ENCODE assay signal across 9 cellular contexts in the genomic region with DNA sequence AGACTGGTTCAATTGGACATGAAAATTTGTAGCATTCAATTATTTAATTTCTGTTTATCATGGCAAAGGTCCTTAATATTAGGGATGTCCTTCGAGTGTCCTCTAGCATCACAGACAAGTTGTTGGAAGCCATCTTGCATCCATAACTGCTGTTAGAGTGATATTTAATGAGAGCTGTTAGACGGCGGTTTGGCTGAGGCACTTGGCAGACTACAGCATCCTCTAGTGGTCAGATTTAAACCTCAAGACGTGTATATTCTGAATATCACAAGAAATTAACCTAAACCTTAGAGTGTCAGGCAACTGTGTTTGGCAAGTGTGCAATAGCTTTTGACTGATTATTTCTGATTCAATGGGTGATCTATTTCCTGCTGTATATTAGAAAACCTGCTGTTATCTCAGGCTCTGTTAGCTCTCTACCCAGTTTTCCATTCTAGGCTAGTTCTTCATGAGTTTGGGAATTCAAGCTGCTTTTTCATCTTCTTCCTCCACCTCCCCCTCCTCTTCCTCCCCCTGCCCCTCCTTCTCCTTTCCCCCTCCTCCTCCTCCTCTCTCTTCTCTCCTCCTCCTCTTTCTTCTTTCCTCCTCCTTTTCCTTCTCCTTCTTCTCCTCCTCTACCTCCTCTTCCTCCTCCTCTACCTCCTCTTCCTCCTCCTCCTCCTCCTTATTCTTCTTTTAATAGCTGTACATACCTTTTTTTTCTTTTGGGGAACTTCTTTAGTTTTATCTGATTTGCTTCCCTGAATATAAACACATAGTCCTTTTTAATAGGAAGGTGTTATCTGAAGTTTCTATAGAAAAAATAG. TPM values are rescaled to one million over a fixed set of nuclear protein-coding genes. Genes with fewer than 3 reads are reported as not detected.
DNase-seq lines count a peak whose midpoint lies in the region; ATAC-seq and TF ChIP-seq lines count a peak whose summit lies in the region.
"Had no signal": no experiment of that assay in that cellular context is flagged by ENCODE, and none has a peak within 500 bp of the region (broad histone marks: within the 10 kb centered on the region; RNA-seq: fewer than 3 reads in every experiment).

No MANE protein-coding gene starts in this region.

- H3K27me3 ChIP-seq in WERI-Rb-1 (ENCODE audit: insufficient read depth, low read depth, severe bottlenecking) (no peaks in the 10 kb centered on the region), vagina (no peaks in the 10 kb centered on the region)

- no peaks in the 10 kb centered on the region for H3K4me1 ChIP-seq in vagina

- TF ChIP-seq POLR2A in erythroblast (IDR thresholded peaks at IDR 0.05; ENCODE audit: low read length) (no peak), vagina (IDR thresholded peaks at IDR 0.05) (no peak)

- no peaks in the 10 kb centered on the region for H3K9me3 ChIP-seq in WERI-Rb-1 (ENCODE audit: severe bottlenecking)
- no peaks in the 10 kb centered on the region for H3K9me3 ChIP-seq in vagina

- H3K27ac ChIP-seq in WERI-Rb-1 (no peak overlapping the region), vagina (no peak overlapping the region)

- H3K4me3 ChIP-seq in WERI-Rb-1 (ENCODE audit: low read depth, low read length) (no peak overlapping the region), vagina (no peak overlapping the region)

- DNase-seq in COR-L47 (lab: John Stamatoyannopoulos, UW) (peak; percentile 72), NCI-H2171 (lab: John Stamatoyannopoulos, UW) (peak; percentile 38), WERI-Rb-1 (peak; percentile 50), erythroblast (lab: John Stamatoyannopoulos, UW) (peak; percentile 71 to 74), myocyte (ENCODE audit: low read depth) (peak; percentile 66), vagina (ENCODE audit: extremely low spot score in 2 of 2) (no peak)

- ATAC-seq in GM19035 (IDR thresholded peaks at IDR 0.05; ENCODE audit: unreplicated experiment) (peak; percentile 94), HG03103 (IDR thresholded peaks at IDR 0.05; ENCODE audit: low read depth, unreplicated experiment) (peak; percentile 96)

- TF ChIP-seq CTCF in WERI-Rb-1 (IDR thresholded peaks at IDR 0.05; ENCODE audit: low read depth, low read length) (peak; percentile 83), vagina (IDR thresholded peaks at IDR 0.05) (peak; percentile 2 to 72 (median 56))

- H3K36me3 ChIP-seq in WERI-Rb-1 (no peaks in the 10 kb centered on the region), vagina (no peaks in the 10 kb centered on the region)

- intact Hi-C loops in vagina (cut with DNase I): loop anchor here (10.0 kb wide), 1 partner anchor 198 kb away; no protein-coding TSS in a partner anchor

RNA-seq across cellular contexts. Expression of a gene that starts 8.6 kb away (rescaled TPM):
- total RNA-seq in myocyte (not detected in 2 replicates), vagina (not detected)
- not detected for polyA plus RNA-seq in myocyte (2012)

RNA-seq across cellular contexts. Expression of a gene that starts 40.4 kb away (rescaled TPM):
- total RNA-seq in myocyte: not detected in 2 replicates
- 1.1 TPM for polyA plus RNA-seq in myocyte (2012)
- total RNA-seq in vagina: 0.49 TPM

RNA-seq across cellular contexts. Expression of a gene that starts 55.6 kb away (rescaled TPM):
- total RNA-seq in myocyte (not detected in 2 replicates), vagina (not detected)
- not detected for polyA plus RNA-seq in myocyte (2012)
- total RNA-seq: temporal lobe had no signal

Comparison
In these comparisons a context has a peak if more than half of its experiments do, and no peak if none do; other contexts are left out.
1. DNase-seq: peak in COR-L47 (single experiment), NCI-H2171 (single experiment), WERI-Rb-1 (single experiment), erythroblast (2 of 2) and myocyte (single experiment); none in vagina (0 of 2).